In the genomic region with DNA sequence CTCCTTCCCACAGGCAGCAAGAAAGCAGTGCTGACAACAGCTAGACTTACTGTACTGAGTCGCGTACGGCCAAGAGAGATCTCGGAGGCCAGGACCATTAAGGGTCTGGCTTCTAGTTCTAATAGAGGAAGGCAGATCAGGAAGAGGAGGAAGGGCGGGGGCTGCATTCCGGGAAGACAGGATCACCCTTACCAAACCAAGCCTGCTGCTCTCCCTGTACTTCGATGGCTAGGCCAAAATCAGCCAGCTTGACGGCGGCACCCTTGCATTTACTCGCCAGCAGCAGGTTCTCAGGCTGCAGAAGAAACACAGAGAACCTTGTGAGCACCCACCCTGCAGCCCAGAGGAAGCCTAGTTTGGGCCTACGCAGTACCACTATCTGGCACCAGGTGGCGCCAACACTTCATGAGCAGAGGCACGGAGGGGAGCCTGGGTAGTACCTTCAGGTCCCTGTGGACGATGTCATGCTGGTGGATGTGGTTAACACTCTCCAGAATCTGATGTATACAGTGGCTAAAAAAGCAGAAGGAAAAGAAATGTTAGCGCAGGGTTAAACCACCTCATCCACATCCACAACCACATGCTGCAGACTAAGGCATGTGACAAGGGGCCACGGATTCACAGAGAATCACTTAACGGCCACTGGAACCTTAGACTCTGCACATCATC, we compare ENCODE assay signal across 9 cellular contexts. TPM values are rescaled to one million over a fixed set of nuclear protein-coding genes. Genes with fewer than 3 reads are reported as not detected.
A peak's percentile ranks its signal among the peaks of the same experiment; 100 is the strongest.
DNase-seq lines count a peak whose midpoint lies in the region; ATAC-seq and TF ChIP-seq lines count a peak whose summit lies in the region.
"Had no signal": no experiment of that assay in that cellular context is flagged by ENCODE, and none has a peak within 500 bp of the region (broad histone marks: within the 10 kb centered on the region; RNA-seq: fewer than 3 reads in every experiment).

No MANE protein-coding gene starts in this region.

- no TSS peak for BruUV-seq in OCI-LY7 (replicated peaks; lab: Mats Ljungman, UMichigan)

- H3K27me3 Mint-ChIP-seq in naive thymus-derived CD4-positive, alpha-beta T cell = no peaks in the 10 kb centered on the region

- no peaks in the 10 kb centered on the region for H3K9me3 ChIP-seq in OCI-LY7 (ENCODE audit: low read length)
- H3K9me3 ChIP-seq in esophagus muscularis mucosa = no peaks in the 10 kb centered on the region
- no peaks in the 10 kb centered on the region for H3K9me3 ChIP-seq in naive thymus-derived CD4-positive, alpha-beta T cell (ENCODE audit: control insufficient read depth in 2 of 3, low read length in 3 of 3)

- POLR2A ChIA-PET in OCI-LY7 (lab: Charles Lee) = interaction anchor here (0.9 to 1.9 kb wide), 2 partner anchors 25 to 31 kb away, joined by 5 to 13 read pairs; partner anchors contain the start of gene CAMK2G
- POLR2A ChIA-PET in naive thymus-derived CD4-positive, alpha-beta T cell (lab: Charles Lee) = interaction anchor here (0.8 to 25.1 kb wide), 3 partner anchors 18 to 38 kb away, joined by 3 to 327 read pairs (median 3); partner anchors contain the start of gene CAMK2G

- H2AFZ ChIP-seq in OCI-LY7 (ENCODE audit: low read length) = no peak overlapping the region

- 38% methylated on average over 17 of the region's 17 CpGs for WGBS in esophagus muscularis mucosa

- peak; percentile 97 for ATAC-seq in GM19463 (IDR thresholded peaks at IDR 0.05; ENCODE audit: unreplicated experiment)
- ATAC-seq in naive thymus-derived CD4-positive, alpha-beta T cell = peak; percentile 100

- TF ChIP-seq EP300 in esophagus muscularis mucosa (IDR thresholded peaks at IDR 0.05) = no peak

- no peaks in the 10 kb centered on the region for H3K9me3 Mint-ChIP-seq in naive thymus-derived CD4-positive, alpha-beta T cell

- peak overlapping the region in 5 of 10 donors; percentile 1 to 58 (median 37) for H3K4me3 Mint-ChIP-seq in naive thymus-derived CD4-positive, alpha-beta T cell

- H3K4me1 ChIP-seq in OCI-LY7 (ENCODE audit: insufficient read depth, low read length, poor library complexity, severe bottlenecking) (peaks cover 7% of the 10 kb centered on the region), esophagus muscularis mucosa (peaks cover 22 to 59% (median 54%) of the 10 kb centered on the region in 4 donors)
- peaks cover 6 to 7% of the 10 kb centered on the region in 2 donors for H3K4me1 ChIP-seq in naive thymus-derived CD4-positive, alpha-beta T cell (ENCODE audit: control insufficient read depth in 2 of 2, insufficient read depth in 2 of 2, low read length in 2 of 2)

- no peaks in the 10 kb centered on the region for H4K20me1 ChIP-seq in OCI-LY7 (ENCODE audit: insufficient read depth, low read length)

- intact Hi-C loops in OCI-LY7 (cut with micrococcal nuclease; ENCODE audit: unreplicated experiment) = loop anchor here (1.0 kb wide), 3 partner anchors 25 to 91 kb away; partner anchors contain the start of gene CAMK2G
- intact Hi-C loops in esophagus muscularis mucosa (cut with DNase I) = loop anchor here (1.0 kb wide), 1 partner anchor 30 kb away; no protein-coding TSS in a partner anchor
- intact Hi-C loops in naive thymus-derived CD4-positive, alpha-beta T cell (cut with micrococcal nuclease) = loop anchor here (1.0 to 5.0 kb wide), 10 partner anchors 8 to 208 kb away; partner anchors contain the start of gene NDST2 (in 1 of the 2)

- no peaks in the 10 kb centered on the region for H3K27me3 ChIP-seq in esophagus muscularis mucosa
- H3K27me3 ChIP-seq in naive thymus-derived CD4-positive, alpha-beta T cell (ENCODE audit: control insufficient read depth in 2 of 2, insufficient read depth in 2 of 2, low read length in 2 of 2) = no peaks in the 10 kb centered on the region

- H3K9me2 ChIP-seq in OCI-LY7 (ENCODE audit: insufficient read depth, low read length) = no peaks in the 10 kb centered on the region

- H3K79me2 ChIP-seq in OCI-LY7 (ENCODE audit: insufficient read depth, low read depth, low read length) = no peaks in the 10 kb centered on the region

- DNase-seq in COR-L47 (lab: John Stamatoyannopoulos, UW) = peak; percentile 35
- DNase-seq in HK-2 (ENCODE audit: unreplicated experiment) = peak; percentile 87
- DNase-seq in OCI-LY7 (ENCODE audit: low spot score) = peak; percentile 90
- DNase-seq in activated T-cell treated with anti-CD3 and anti-CD28 coated beads for 48 hours (ENCODE audit: low read depth) = peak; percentile 83
- DNase-seq in esophagus muscularis mucosa (ENCODE audit: extremely low spot score) = peak; percentile 97
- DNase-seq in naive thymus-derived CD4-positive, alpha-beta T cell = peak; percentile 82 to 93 (median 88)
- peak; percentile 79 to 82 for DNase-seq in stimulated activated CD8-positive, alpha-beta memory T cell treated with anti-CD3 and anti-CD28 coated beads, Interleukin-7, amount 100 ng/mL, for 48 hours (ENCODE audit: extremely low read depth in 1 of 2, low read depth in 1 of 2)

- H3K27ac ChIP-seq in OCI-LY7 (ENCODE audit: low read depth, low read length, poor library complexity, severe bottlenecking) (no peak overlapping the region), esophagus muscularis mucosa (replicated peaks in 1 of 4) (peak overlapping the region; percentile 86 to 93 (median 92))
- H3K27ac ChIP-seq in naive thymus-derived CD4-positive, alpha-beta T cell (ENCODE audit: low read depth, low read length) = peak overlapping the region; percentile 56
- H3K27ac ChIP-seq: epithelial cell of prostate had no signal

- H3K4me3 ChIP-seq in OCI-LY7 (ENCODE audit: low read depth, low read length, poor library complexity, severe bottlenecking) (no peak overlapping the region), esophagus muscularis mucosa (no peak overlapping the region)
- H3K4me3 ChIP-seq in naive thymus-derived CD4-positive, alpha-beta T cell (ENCODE audit: low read length) = no peak overlapping the region

- peaks cover 35% of the 10 kb centered on the region for H3K36me3 ChIP-seq in OCI-LY7 (ENCODE audit: insufficient read depth, low read length)
- H3K36me3 ChIP-seq in esophagus muscularis mucosa = peaks cover 29 to 74% (median 66%) of the 10 kb centered on the region in 4 donors
- H3K36me3 ChIP-seq in naive thymus-derived CD4-positive, alpha-beta T cell (ENCODE audit: control insufficient read depth in 2 of 3, insufficient read depth in 3 of 3, low read length in 3 of 3) = peaks cover 22 to 73% (median 35%) of the 10 kb centered on the region in 3 experiments

- peak overlapping the region; percentile 23; the same call in 1 of the 2 replicates for H3K4me2 ChIP-seq in OCI-LY7 (ENCODE audit: low read length)

- peak overlapping the region; percentile 75 to 97 (median 94) for H3K27ac Mint-ChIP-seq in naive thymus-derived CD4-positive, alpha-beta T cell

- peaks cover 15 to 55% (median 29%) of the 10 kb centered on the region in 5 donors for H3K36me3 Mint-ChIP-seq in naive thymus-derived CD4-positive, alpha-beta T cell

- H3K4me1 Mint-ChIP-seq in naive thymus-derived CD4-positive, alpha-beta T cell = peaks cover 11 to 23% (median 16%) of the 10 kb centered on the region in 7 donors

- TF ChIP-seq CTCF in OCI-LY7 (conservative IDR thresholded peaks at IDR 0.05; ENCODE audit: low read length) (peak; percentile 99), esophagus muscularis mucosa (IDR thresholded peaks at IDR 0.05) (peak in 2 of 3 experiments; percentile 100)

- TF ChIP-seq POLR2A in esophagus muscularis mucosa (IDR thresholded peaks at IDR 0.05; ENCODE audit: low read depth) = no peak

- CTCF ChIA-PET in OCI-LY7 (lab: Charles Lee; ENCODE audit: unreplicated experiment) = interaction anchor here (0.7 to 3.5 kb wide), 4 partner anchors 16 to 31 kb away, joined by 3 to 25 read pairs (median 9); no protein-coding TSS in a partner anchor
- CTCF ChIA-PET in naive thymus-derived CD4-positive, alpha-beta T cell (lab: Charles Lee) = interaction anchor here (0.7 to 10.8 kb wide), 20 partner anchors 9 to 228 kb away, joined by 3 to 288 read pairs (median 4); partner anchors contain the start of gene CAMK2G

RNA-seq across cellular contexts. Expression of gene CAMK2G, which starts 25.4 kb away (rescaled TPM):
- 21.1 and 29.1 TPM in 2 replicates for total RNA-seq in OCI-LY7 (2014; rRNA removed; shearing (Covaris generic))
- 34.8 and 41.6 TPM in 2 replicates for total RNA-seq in OCI-LY7 (2022)
- total RNA-seq in esophagus muscularis mucosa = 100 to 1,000 TPM in 3 of 4 donors, 10 to 100 TPM in 1; 96.4 to 201 (median 159) TPM
- total RNA-seq in naive thymus-derived CD4-positive, alpha-beta T cell = 10 to 100 TPM; 44.6 to 70.9 (median 61.9) TPM
- polyA plus RNA-seq in naive thymus-derived CD4-positive, alpha-beta T cell = 1 to 10 TPM; 5.6 to 6.3 TPM

RNA-seq across cellular contexts. Expression of gene NDST2, which starts 37.6 kb away (rescaled TPM):
- total RNA-seq in OCI-LY7 (2014; rRNA removed; shearing (Covaris generic)) = 27.7 and 45.2 TPM in 2 replicates
- total RNA-seq in OCI-LY7 (2022) (52.8 and 59.7 TPM in 2 replicates), esophagus muscularis mucosa (10 to 100 TPM; 26.8 to 38.3 (median 31.1) TPM)
- total RNA-seq in naive thymus-derived CD4-positive, alpha-beta T cell = 100 to 1,000 TPM in 3 of 5 experiments, 10 to 100 TPM in 2; 74.2 to 117 (median 104) TPM
- 10 to 100 TPM; 23.1 to 34.3 TPM for polyA plus RNA-seq in naive thymus-derived CD4-positive, alpha-beta T cell

Comparison
In these comparisons a context has a peak if more than half of its experiments do, and no peak if none do; other contexts are left out.
1. DNase-seq: peak in every context shown above with its lines; median percentile 97 in esophagus muscularis mucosa; 90 in OCI-LY7; 88 in naive thymus-derived CD4-positive, alpha-beta T cell; 87 in HK-2; 83 in activated T-cell treated with anti-CD3 and anti-CD28 coated beads for 48 hours; 80 in stimulated activated CD8-positive, alpha-beta memory T cell treated with anti-CD3 and anti-CD28 coated beads, Interleukin-7, amount 100 ng/mL, for 48 hours; 35 in COR-L47.